Comparison of ENCODE assay signal across 1 cellular context in genomic region chr2:85540131-85540587, GRCh38.
TF ChIP-seq lines count a peak whose summit lies in the region.

No MANE protein-coding gene starts in this region.

TF ChIP-seq in A549, 52 proteins besides CTCF, POLR2A, EP300 and RAD21 (continued from another document):
- TF ChIP-seq USF2 (IDR thresholded peaks at IDR 0.05) (no peak), E2F6 (IDR thresholded peaks at IDR 0.05; ENCODE audit: borderline replicate concordance, low read depth) (no peak), CHD4 (IDR thresholded peaks at IDR 0.05; ENCODE audit: borderline replicate concordance) (no peak)
